1 cellular context compared by ENCODE assay signal in the genomic region with DNA sequence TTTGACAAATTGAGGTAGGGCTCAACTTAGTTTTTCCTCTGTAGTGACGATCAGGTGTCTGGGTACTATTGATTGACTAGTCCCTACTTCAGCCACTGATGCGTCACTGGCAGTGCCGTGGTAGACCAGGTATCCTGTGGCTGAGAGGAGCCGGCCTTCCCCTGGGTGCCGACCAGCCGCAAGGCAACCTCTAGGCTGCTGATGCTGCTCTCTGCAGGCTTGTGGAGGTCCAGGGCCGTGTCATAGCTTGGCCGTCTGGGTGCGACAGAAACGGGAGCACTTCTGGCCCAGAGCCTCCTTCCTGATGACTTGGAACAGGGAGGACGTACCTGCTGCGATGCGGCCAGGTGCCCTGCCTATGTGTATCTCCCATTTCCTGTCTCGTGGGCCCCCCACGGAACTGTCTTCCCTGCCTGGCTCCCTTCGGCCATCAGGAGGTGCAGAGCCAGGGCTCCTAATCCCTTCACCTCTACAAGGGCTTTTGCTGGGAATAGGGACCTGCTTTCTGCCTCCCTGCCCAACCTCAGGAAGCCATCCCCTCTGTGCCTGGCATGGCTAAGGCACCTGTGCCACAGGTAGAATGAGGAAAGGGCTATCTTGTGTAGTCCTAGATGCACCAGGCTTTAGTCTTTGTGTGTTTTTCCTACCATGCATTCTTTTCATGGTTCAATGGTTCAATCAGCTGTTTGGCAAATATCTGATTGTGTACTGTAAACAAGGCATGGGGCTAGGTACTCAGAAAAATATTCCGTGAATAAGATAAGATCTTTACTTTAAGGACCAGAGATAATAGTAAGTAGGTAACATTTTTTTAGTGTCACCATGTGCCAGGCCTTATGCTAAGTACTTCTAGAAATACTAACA.
TF ChIP-seq lines count a peak whose summit lies in the region.

No MANE protein-coding gene starts in this region.

TF ChIP-seq in GM23338, 12 proteins besides CTCF, POLR2A, EP300 and RAD21 (continued from another document):
- TF ChIP-seq, protein P1, sequence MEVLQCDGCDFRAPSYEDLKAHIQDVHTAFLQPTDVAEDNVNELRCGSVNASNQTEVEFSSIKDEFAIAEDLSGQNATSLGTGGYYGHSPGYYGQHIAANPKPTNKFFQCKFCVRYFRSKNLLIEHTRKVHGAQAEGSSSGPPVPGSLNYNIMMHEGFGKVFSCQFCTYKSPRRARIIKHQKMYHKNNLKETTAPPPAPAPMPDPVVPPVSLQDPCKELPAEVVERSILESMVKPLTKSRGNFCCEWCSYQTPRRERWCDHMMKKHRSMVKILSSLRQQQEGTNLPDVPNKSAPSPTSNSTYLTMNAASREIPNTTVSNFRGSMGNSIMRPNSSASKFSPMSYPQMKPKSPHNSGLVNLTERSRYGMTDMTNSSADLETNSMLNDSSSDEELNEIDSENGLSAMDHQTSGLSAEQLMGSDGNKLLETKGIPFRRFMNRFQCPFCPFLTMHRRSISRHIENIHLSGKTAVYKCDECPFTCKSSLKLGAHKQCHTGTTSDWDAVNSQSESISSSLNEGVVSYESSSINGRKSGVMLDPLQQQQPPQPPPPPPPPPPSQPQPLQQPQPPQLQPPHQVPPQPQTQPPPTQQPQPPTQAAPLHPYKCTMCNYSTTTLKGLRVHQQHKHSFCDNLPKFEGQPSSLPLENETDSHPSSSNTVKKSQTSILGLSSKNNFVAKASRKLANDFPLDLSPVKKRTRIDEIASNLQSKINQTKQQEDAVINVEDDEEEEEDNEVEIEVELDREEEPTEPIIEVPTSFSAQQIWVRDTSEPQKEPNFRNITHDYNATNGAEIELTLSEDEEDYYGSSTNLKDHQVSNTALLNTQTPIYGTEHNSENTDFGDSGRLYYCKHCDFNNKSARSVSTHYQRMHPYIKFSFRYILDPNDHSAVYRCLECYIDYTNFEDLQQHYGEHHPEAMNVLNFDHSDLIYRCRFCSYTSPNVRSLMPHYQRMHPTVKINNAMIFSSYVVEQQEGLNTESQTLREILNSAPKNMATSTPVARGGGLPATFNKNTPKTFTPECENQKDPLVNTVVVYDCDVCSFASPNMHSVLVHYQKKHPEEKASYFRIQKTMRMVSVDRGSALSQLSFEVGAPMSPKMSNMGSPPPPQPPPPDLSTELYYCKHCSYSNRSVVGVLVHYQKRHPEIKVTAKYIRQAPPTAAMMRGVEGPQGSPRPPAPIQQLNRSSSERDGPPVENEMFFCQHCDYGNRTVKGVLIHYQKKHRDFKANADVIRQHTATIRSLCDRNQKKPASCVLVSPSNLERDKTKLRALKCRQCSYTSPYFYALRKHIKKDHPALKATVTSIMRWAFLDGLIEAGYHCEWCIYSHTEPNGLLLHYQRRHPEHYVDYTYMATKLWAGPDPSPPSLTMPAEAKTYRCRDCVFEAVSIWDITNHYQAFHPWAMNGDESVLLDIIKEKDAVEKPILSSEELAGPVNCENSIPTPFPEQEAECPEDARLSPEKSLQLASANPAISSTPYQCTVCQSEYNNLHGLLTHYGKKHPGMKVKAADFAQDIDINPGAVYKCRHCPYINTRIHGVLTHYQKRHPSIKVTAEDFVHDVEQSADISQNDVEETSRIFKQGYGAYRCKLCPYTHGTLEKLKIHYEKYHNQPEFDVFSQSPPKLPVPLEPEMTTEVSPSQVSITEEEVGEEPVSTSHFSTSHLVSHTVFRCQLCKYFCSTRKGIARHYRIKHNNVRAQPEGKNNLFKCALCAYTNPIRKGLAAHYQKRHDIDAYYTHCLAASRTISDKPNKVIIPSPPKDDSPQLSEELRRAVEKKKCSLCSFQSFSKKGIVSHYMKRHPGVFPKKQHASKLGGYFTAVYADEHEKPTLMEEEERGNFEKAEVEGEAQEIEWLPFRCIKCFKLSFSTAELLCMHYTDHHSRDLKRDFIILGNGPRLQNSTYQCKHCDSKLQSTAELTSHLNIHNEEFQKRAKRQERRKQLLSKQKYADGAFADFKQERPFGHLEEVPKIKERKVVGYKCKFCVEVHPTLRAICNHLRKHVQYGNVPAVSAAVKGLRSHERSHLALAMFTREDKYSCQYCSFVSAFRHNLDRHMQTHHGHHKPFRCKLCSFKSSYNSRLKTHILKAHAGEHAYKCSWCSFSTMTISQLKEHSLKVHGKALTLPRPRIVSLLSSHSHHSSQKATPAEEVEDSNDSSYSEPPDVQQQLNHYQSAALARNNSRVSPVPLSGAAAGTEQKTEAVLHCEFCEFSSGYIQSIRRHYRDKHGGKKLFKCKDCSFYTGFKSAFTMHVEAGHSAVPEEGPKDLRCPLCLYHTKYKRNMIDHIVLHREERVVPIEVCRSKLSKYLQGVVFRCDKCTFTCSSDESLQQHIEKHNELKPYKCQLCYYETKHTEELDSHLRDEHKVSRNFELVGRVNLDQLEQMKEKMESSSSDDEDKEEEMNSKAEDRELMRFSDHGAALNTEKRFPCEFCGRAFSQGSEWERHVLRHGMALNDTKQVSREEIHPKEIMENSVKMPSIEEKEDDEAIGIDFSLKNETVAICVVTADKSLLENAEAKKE (CRISPR knock-in tag; IDR thresholded peaks at IDR 0.05), result no peak
- no peak for TF ChIP-seq ZNF114 (CRISPR knock-in tag; IDR thresholded peaks at IDR 0.05)
- TF ChIP-seq POLR2AphosphoS5 (IDR thresholded peaks at IDR 0.05; ENCODE audit: low read depth), result no peak
- TF ChIP-seq ZNF331 (CRISPR knock-in tag; IDR thresholded peaks at IDR 0.05; ENCODE audit: low read depth), result no peak
- no peak for TF ChIP-seq EZH2 (IDR thresholded peaks at IDR 0.05; ENCODE audit: low read depth, unreplicated experiment)
- TF ChIP-seq, protein P2, sequence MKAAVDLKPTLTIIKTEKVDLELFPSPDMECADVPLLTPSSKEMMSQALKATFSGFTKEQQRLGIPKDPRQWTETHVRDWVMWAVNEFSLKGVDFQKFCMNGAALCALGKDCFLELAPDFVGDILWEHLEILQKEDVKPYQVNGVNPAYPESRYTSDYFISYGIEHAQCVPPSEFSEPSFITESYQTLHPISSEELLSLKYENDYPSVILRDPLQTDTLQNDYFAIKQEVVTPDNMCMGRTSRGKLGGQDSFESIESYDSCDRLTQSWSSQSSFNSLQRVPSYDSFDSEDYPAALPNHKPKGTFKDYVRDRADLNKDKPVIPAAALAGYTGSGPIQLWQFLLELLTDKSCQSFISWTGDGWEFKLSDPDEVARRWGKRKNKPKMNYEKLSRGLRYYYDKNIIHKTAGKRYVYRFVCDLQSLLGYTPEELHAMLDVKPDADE (IDR thresholded peaks at IDR 0.05), result no peak
- TF ChIP-seq NANOG (IDR thresholded peaks at IDR 0.05; ENCODE audit: borderline replicate concordance), result no peak
- TF ChIP-seq, protein P3, sequence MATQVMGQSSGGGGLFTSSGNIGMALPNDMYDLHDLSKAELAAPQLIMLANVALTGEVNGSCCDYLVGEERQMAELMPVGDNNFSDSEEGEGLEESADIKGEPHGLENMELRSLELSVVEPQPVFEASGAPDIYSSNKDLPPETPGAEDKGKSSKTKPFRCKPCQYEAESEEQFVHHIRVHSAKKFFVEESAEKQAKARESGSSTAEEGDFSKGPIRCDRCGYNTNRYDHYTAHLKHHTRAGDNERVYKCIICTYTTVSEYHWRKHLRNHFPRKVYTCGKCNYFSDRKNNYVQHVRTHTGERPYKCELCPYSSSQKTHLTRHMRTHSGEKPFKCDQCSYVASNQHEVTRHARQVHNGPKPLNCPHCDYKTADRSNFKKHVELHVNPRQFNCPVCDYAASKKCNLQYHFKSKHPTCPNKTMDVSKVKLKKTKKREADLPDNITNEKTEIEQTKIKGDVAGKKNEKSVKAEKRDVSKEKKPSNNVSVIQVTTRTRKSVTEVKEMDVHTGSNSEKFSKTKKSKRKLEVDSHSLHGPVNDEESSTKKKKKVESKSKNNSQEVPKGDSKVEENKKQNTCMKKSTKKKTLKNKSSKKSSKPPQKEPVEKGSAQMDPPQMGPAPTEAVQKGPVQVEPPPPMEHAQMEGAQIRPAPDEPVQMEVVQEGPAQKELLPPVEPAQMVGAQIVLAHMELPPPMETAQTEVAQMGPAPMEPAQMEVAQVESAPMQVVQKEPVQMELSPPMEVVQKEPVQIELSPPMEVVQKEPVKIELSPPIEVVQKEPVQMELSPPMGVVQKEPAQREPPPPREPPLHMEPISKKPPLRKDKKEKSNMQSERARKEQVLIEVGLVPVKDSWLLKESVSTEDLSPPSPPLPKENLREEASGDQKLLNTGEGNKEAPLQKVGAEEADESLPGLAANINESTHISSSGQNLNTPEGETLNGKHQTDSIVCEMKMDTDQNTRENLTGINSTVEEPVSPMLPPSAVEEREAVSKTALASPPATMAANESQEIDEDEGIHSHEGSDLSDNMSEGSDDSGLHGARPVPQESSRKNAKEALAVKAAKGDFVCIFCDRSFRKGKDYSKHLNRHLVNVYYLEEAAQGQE (IDR thresholded peaks at IDR 0.05; ENCODE audit: unreplicated experiment), result no peak
- TF ChIP-seq JUNB (IDR thresholded peaks at IDR 0.05; ENCODE audit: unreplicated experiment), result no peak
- TF ChIP-seq CREB1 (CRISPR knock-in tag; IDR thresholded peaks at IDR 0.05; ENCODE audit: low read depth), result no peak
- TF ChIP-seq EZH2phosphoT487 (IDR thresholded peaks at IDR 0.05; ENCODE audit: unreplicated experiment), result no peak
TF ChIP-seq in GM23338: peak in this region for 0.
